In the genomic region with DNA sequence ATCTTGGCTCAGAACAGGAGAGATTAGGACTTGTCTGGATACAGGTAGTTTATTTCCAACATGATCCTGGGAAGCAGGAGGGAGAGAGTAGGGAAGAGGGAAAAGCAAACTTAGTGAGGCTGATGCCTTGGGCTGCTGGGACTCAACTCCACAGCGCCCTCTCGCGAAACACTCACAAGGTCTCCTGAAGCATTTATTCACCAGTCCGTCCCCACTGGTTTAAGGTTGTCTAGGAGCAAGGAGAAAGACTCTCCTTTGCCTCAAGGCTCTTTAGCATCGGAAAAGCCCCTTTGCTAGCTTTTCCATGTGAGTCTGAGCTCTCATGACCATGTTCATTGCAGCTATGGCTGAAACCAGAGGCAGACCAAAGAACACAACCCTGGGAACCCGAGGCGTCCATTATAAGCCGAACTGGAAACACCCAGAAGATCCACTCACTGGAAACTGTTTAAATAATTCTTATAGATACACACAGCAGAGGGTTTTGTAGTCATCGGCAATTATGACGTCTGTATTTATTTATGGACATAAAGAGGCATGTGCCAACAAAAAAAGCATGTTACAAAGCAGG, we compare ENCODE assay signal across 8 cellular contexts.
DNase-seq lines count a peak whose midpoint lies in the region; ATAC-seq, FAIRE-seq and TF ChIP-seq lines count a peak whose summit lies in the region.

No MANE protein-coding gene starts in this region.

- H3K4me1 ChIP-seq in keratinocyte (ENCODE audit: control insufficient read depth, extremely low read depth, insufficient read depth, low read length) = peaks cover 13% of the 10 kb centered on the region

- H3K79me2 ChIP-seq in keratinocyte (ENCODE audit: control insufficient read depth, insufficient read depth, low read length) = no peaks in the 10 kb centered on the region

- H2AFZ ChIP-seq in keratinocyte (ENCODE audit: control insufficient read depth, low read length) = peak overlapping the region; percentile 91

- H3K9ac ChIP-seq in keratinocyte (ENCODE audit: control insufficient read depth, extremely low read depth, insufficient read depth, low read length) = no peak overlapping the region

- ATAC-seq in HG02588 (IDR thresholded peaks at IDR 0.05; ENCODE audit: unreplicated experiment) (no peak), HG02678 (IDR thresholded peaks at IDR 0.05; ENCODE audit: unreplicated experiment) (no peak)

- H4K20me1 ChIP-seq in keratinocyte (ENCODE audit: control insufficient read depth, extremely low read depth, insufficient read depth, low read length) = no peaks in the 10 kb centered on the region

- H3K9me3 ChIP-seq in AG04450 (ENCODE audit: control insufficient read depth, insufficient read depth, low read length) (no peaks in the 10 kb centered on the region), keratinocyte (ENCODE audit: control insufficient read depth, low read depth, low read length) (no peaks in the 10 kb centered on the region)

- POLR2A ChIA-PET in AG04450 (lab: Yijun Ruan, JAX) = no interaction called here

- H3K4me3 ChIP-seq in AG04450 (ENCODE audit: low read depth, low read length) (no peak overlapping the region), keratinocyte (ENCODE audit: control insufficient read depth in 2 of 3, extremely low read depth in 1 of 3, insufficient read depth in 2 of 3, low read depth in 1 of 3, low read length in 3 of 3) (peak overlapping the region in 2 of 3 experiments; percentile 36 to 50)

- peak; percentile 21 for DNase-seq in AG04450 (ENCODE audit: low read depth, low spot score)
- peak; percentile 18 for DNase-seq in H4 (ENCODE audit: low spot score)
- DNase-seq in RCC 7860 (ENCODE audit: low spot score) = peak; percentile 41
- DNase-seq in caudate nucleus (lab: John Stamatoyannopoulos, UW) = peak in 46 of 61 donors; percentile 1 to 61 (median 28)
- peak; percentile 7 for DNase-seq in keratinocyte (ENCODE audit: low read depth, low spot score)
- peak; percentile 46 to 60 for DNase-seq in stimulated activated CD4-positive, alpha-beta T cell treated with anti-CD3 and anti-CD28 coated beads, Interleukin-2, amount 100 ng/mL, for 24 hours

- dilution Hi-C loops in keratinocyte (cut with MboI; ENCODE audit: extremely low pct_ligation_motif_present, low sequenced_read_pairs) = no loop called here

- FAIRE-seq in RCC 7860 (lab: Jason Lieb, UNC) = no peak
- FAIRE-seq in keratinocyte (lab: Jason Lieb, UNC) = peak; percentile 93

- H3K27ac ChIP-seq in AG04450 (ENCODE audit: low read depth, low read length) = no peak overlapping the region
- no peak overlapping the region for H3K27ac ChIP-seq in caudate nucleus (ENCODE audit: low read depth, low read length)
- no peak overlapping the region for H3K27ac ChIP-seq in keratinocyte (ENCODE audit: control insufficient read depth, insufficient read depth, low read length)

- no peaks in the 10 kb centered on the region for H3K36me3 ChIP-seq in keratinocyte (ENCODE audit: control insufficient read depth in 2 of 2, extremely low read depth in 1 of 2, insufficient read depth in 2 of 2, low read length in 2 of 2)

- no peaks in the 10 kb centered on the region for H3K9me1 ChIP-seq in keratinocyte (ENCODE audit: control insufficient read depth, extremely low read depth, insufficient read depth, low read length)

- peak overlapping the region; percentile 69 for H3K4me2 ChIP-seq in keratinocyte (ENCODE audit: control insufficient read depth, extremely low read depth, insufficient read depth, low read depth, low read length)

- peaks cover 6% of the 10 kb centered on the region for H3K27me3 ChIP-seq in AG04450 (ENCODE audit: control insufficient read depth, insufficient read depth, low read length)
- H3K27me3 ChIP-seq in keratinocyte (ENCODE audit: control insufficient read depth, extremely low read depth, insufficient read depth, low read length) = no peaks in the 10 kb centered on the region

- peak; percentile 72 for TF ChIP-seq CTCF in AG04450 (IDR thresholded peaks at IDR 0.05; ENCODE audit: low read depth, low read length)
- TF ChIP-seq CTCF in keratinocyte (optimal IDR thresholded peaks at IDR 0.05 in 1 of 3, IDR thresholded peaks at IDR 0.05 in 1 of 3, conservative IDR thresholded peaks at IDR 0.05 in 1 of 3; ENCODE audit: extremely low read depth in 1 of 3, insufficient read depth in 2 of 3, low read length in 3 of 3) = peak; percentile 78 to 92 (median 87)

- CTCF ChIA-PET in AG04450 (lab: Charles Lee) = interaction anchor here (0.6 to 5.3 kb wide), 46 partner anchors 8 to 631 kb away, joined by 3 to 64 read pairs (median 5); no protein-coding TSS in a partner anchor
